Comparison of ENCODE assay signal across 12 cellular contexts in the genomic region with DNA sequence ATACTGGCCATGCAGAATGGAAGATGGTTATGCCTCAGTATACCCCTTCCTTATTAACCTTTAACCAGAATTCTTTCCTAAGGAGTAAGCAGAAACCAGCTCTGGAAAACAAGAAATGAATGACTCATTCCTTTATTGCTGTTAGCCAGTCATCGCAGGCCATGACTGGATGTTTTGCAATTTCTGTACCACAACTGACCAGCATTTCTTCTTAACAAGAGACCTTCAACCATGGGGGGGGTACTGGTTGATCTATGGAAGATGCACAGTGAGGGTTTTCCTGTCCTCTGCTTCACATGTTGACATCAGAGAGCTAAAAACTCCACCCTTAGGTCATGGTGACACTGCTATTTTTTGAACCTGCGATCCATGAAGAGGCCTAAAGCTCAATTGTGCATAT. TPM values are rescaled to one million over a fixed set of nuclear protein-coding genes. Genes with fewer than 3 reads are reported as not detected.
DNase-seq lines count a peak whose midpoint lies in the region; ATAC-seq and TF ChIP-seq lines count a peak whose summit lies in the region.
"Had no signal": no experiment of that assay in that cellular context is flagged by ENCODE, and none has a peak within 500 bp of the region (broad histone marks: within the 10 kb centered on the region; RNA-seq: fewer than 3 reads in every experiment).

No MANE protein-coding gene starts in this region.

- no peak overlapping the region for H2AFZ ChIP-seq in smooth muscle cell (ENCODE audit: low read depth)

- H3K4me1 ChIP-seq in smooth muscle cell (ENCODE audit: low read depth): no peaks in the 10 kb centered on the region

- in situ Hi-C loops in KBM-7 (cut with MboI; ENCODE audit: low pct_unique_long_range_greater_than_20kb, low sequenced_read_pairs): no loop called here

- no peaks in the 10 kb centered on the region for H3K9me3 ChIP-seq in smooth muscle cell (replicated peaks; ENCODE audit: low read depth)
- H3K9me3 ChIP-seq: esophagus squamous epithelium had no signal

- DNase-seq in HCEC 1CT (peak; percentile 89), RKO (ENCODE audit: low spot score) (peak; percentile 83), smooth muscle cell (lab: John Stamatoyannopoulos, UW; ENCODE audit: unreplicated experiment) (no peak), dorsolateral prefrontal cortex (no peak), NCI-H510A treated with DMSO at 0.1 percent for 48 hours (lab: John Stamatoyannopoulos, UW) (no peak), KBM-7 (no peak), NCI-H2081 (lab: John Stamatoyannopoulos, UW) (no peak)
- DNase-seq: activated effector memory CD4-positive, alpha-beta T cell treated with anti-CD3 and anti-CD28 coated beads, Interleukin-2, amount 50 U/mL, for 16 hours; esophagus squamous epithelium; NCI-H446; stimulated activated CD4-positive, alpha-beta T cell treated with anti-CD3 and anti-CD28 coated beads, Interleukin-12 subunit alpha, Interleukin-12 subunit beta, amount 100 ng/mL, for 4 hours had no signal

- no peak overlapping the region for H3K4me2 ChIP-seq in smooth muscle cell

- H3F3A ChIP-seq in smooth muscle cell (ENCODE audit: low read depth): no peaks in the 10 kb centered on the region

- H3K9ac ChIP-seq in smooth muscle cell (ENCODE audit: low read depth): no peak overlapping the region

- H3K4me3 ChIP-seq in smooth muscle cell (no peak overlapping the region), dorsolateral prefrontal cortex (no peak overlapping the region)
- H3K4me3 ChIP-seq: esophagus squamous epithelium had no signal

- H3K27ac ChIP-seq in smooth muscle cell (ENCODE audit: low read depth) (peak overlapping the region; percentile 70), dorsolateral prefrontal cortex (no peak overlapping the region)
- H3K27ac ChIP-seq: esophagus squamous epithelium had no signal

- ATAC-seq in esophagus mucosa: peak; percentile 70

- intact Hi-C loops in dorsolateral prefrontal cortex (cut with DNase I): no loop called here

- H3K27me3 ChIP-seq in smooth muscle cell (ENCODE audit: low read depth) (no peaks in the 10 kb centered on the region), dorsolateral prefrontal cortex (peaks cover 0 to 4% (median 0%) of the 10 kb centered on the region in 45 donors)
- H3K27me3 ChIP-seq: esophagus squamous epithelium had no signal

- no peaks in the 10 kb centered on the region for H3K79me2 ChIP-seq in smooth muscle cell (ENCODE audit: low read depth)

- no peaks in the 10 kb centered on the region for H3K36me3 ChIP-seq in smooth muscle cell (ENCODE audit: low read depth)
- H3K36me3 ChIP-seq: esophagus squamous epithelium had no signal

- TF ChIP-seq CTCF in smooth muscle cell (IDR thresholded peaks at IDR 0.05; ENCODE audit: borderline replicate concordance, insufficient read depth, poor library complexity, severe bottlenecking): no peak
- TF ChIP-seq CTCF in dorsolateral prefrontal cortex (IDR thresholded peaks at IDR 0.05 in 54 of 56, conservative IDR thresholded peaks at IDR 0.05 in 2 of 56; ENCODE audit: low read depth in 1 of 56, partially characterized antibody in 56 of 56): no peak

- WGBS in smooth muscle cell (ENCODE audit: low lambda C conversion rate): 49% methylated on average over 2 of the region's 2 CpGs

- H4K20me1 ChIP-seq in smooth muscle cell (ENCODE audit: low read depth): no peaks in the 10 kb centered on the region

RNA-seq across cellular contexts. Expression of gene RNF2, which starts 28.0 kb away (rescaled TPM):
- 12.6 TPM for total RNA-seq in esophagus mucosa
- total RNA-seq in smooth muscle cell: 40.8 and 41.2 TPM in 2 replicates
- polyA plus RNA-seq in smooth muscle cell: 18.7 and 34.6 TPM in 2 replicates
- total RNA-seq in dorsolateral prefrontal cortex: 10 to 100 TPM in 119 of 120 experiments, 1 to 10 TPM in 1; 9.8 to 31.1 (median 18.9) TPM

RNA-seq across cellular contexts. Expression of gene NIBAN1, which starts 43.0 kb away (rescaled TPM):
- 27.5 TPM for total RNA-seq in esophagus mucosa
- 10.7 and 14.0 TPM in 2 replicates for total RNA-seq in smooth muscle cell
- 7.3 and 8.5 TPM in 2 replicates for polyA plus RNA-seq in smooth muscle cell
- total RNA-seq in dorsolateral prefrontal cortex: 10 to 100 TPM in 6 of 120 experiments, 1 to 10 TPM in 114; 1.3 to 15.2 (median 3.3) TPM

Comparison
In these comparisons a context has a peak if more than half of its experiments do, and no peak if none do; other contexts are left out.
1. DNase-seq: peak in HCEC 1CT (single experiment) and RKO (single experiment); none in smooth muscle cell (single experiment), dorsolateral prefrontal cortex (0 of 10), NCI-H510A treated with DMSO at 0.1 percent for 48 hours (single experiment), KBM-7 (single experiment) and NCI-H2081 (0 of 2).